Comparison of ENCODE assay signal across 11 cellular contexts in genomic region chr6:33583591-33584155, GRCh38. TPM values are rescaled to one million over a fixed set of nuclear protein-coding genes. Genes with fewer than 3 reads are reported as not detected.
A peak's percentile ranks its signal among the peaks of the same experiment; 100 is the strongest.
DNase-seq lines count a peak whose midpoint lies in the region; ATAC-seq, FAIRE-seq and TF ChIP-seq lines count a peak whose summit lies in the region.
"Had no signal": no experiment of that assay in that cellular context is flagged by ENCODE, and none has a peak within 500 bp of the region (broad histone marks: within the 10 kb centered on the region; RNA-seq: fewer than 3 reads in every experiment).

No MANE protein-coding gene starts in this region.

- intact Hi-C loops in pancreas (cut with DNase I): loop anchor here in 2 of 3 donors (10.0 kb wide), 3 partner anchors 51 to 571 kb away; no protein-coding TSS in a partner anchor

- H3K4me3 ChIP-seq in BJ (ENCODE audit: low read depth, low read length) (no peak overlapping the region), GM06990 (replicated peaks; ENCODE audit: low read depth, low read length) (no peak overlapping the region), pancreas (no peak overlapping the region)

- ATAC-seq in pancreas: no peak
- ATAC-seq: activated T-cell treated with anti-CD3 and anti-CD28 coated beads, Interleukin-2, amount 50 U/mL, for 4 hours had no signal

- TF ChIP-seq CTCF in BJ (IDR thresholded peaks at IDR 0.05; ENCODE audit: insufficient read depth, low read depth, low read length) (peak; percentile 43), GM06990 (IDR thresholded peaks at IDR 0.05; ENCODE audit: insufficient read depth, low read length, poor library complexity, severe bottlenecking) (peak; percentile 24), pancreas (IDR thresholded peaks at IDR 0.05) (no peak)

- no peak overlapping the region for H3K27ac ChIP-seq in pancreas

- H3K4me1 ChIP-seq in pancreas: peaks cover 0 to 9% (median 8%) of the 10 kb centered on the region in 3 donors

- H3K27me3 ChIP-seq in BJ (ENCODE audit: control insufficient read depth, insufficient read depth, low read length): no peaks in the 10 kb centered on the region
- H3K27me3 ChIP-seq in GM06990 (replicated peaks; ENCODE audit: control insufficient read depth, insufficient read depth, low read length): no peaks in the 10 kb centered on the region
- H3K27me3 ChIP-seq in pancreas: no peaks in the 10 kb centered on the region

- WGBS in pancreas, 2 donors: 60 to 72% methylated on average over 8 of the region's 8 CpGs

- POLR2A ChIA-PET in BJ (lab: Charles Lee): no interaction called here

- CTCF ChIA-PET in BJ (lab: Yijun Ruan, JAX): interaction anchor here (0.5 to 17.2 kb wide), 12 partner anchors 11 to 1099 kb away, joined by 3 to 335 read pairs (median 4); partner anchors contain the start of genes ITPR3 and UQCC2

- no peaks in the 10 kb centered on the region for H3K36me3 ChIP-seq in BJ (ENCODE audit: control insufficient read depth, insufficient read depth, low read length)
- no peaks in the 10 kb centered on the region for H3K36me3 ChIP-seq in GM06990 (ENCODE audit: control insufficient read depth, insufficient read depth, low read length)
- no peaks in the 10 kb centered on the region for H3K36me3 ChIP-seq in pancreas

- H3K9me3 ChIP-seq in pancreas: no peaks in the 10 kb centered on the region

- no peak for DNase-seq in BJ (ENCODE audit: low read depth)
- DNase-seq in GM06990 (ENCODE audit: extremely low read depth, insufficient read length): no peak
- DNase-seq in SK-N-DZ (ENCODE audit: low spot score): peak; percentile 55
- peak; percentile 56 for DNase-seq in hepatic stellate cell (ENCODE audit: low spot score)
- DNase-seq in NCI-H2196 treated with DMSO at 0.1 percent for 48 hours (lab: John Stamatoyannopoulos, UW; ENCODE audit: unreplicated experiment): no peak
- DNase-seq in pancreas: no peak
- DNase-seq in putamen (ENCODE audit: low spot score): no peak
- no peak for DNase-seq in UCSD-AML1 (lab: John Stamatoyannopoulos, UW; ENCODE audit: unreplicated experiment)
- DNase-seq: activated T-cell treated with anti-CD3 and anti-CD28 coated beads, Interleukin-2, amount 50 U/mL, for 4 hours; naive B cell; NK-92 treated with Interleukin-12 subunit alpha and Interleukin-12 subunit beta, amount 100 ng/mL, for 24 hours had no signal

- no peak for FAIRE-seq in pancreas (lab: Jason Lieb, UNC)

RNA-seq across cellular contexts. Expression of gene BAK1, which starts 3.6 kb away (rescaled TPM):
- polyA plus RNA-seq in BJ (2011; rRNA removed): 16.6 and 24.5 TPM in 2 replicates
- polyA minus RNA-seq in BJ (2011; rRNA and poly(A)+ RNA removed): 17.8 and 25.4 TPM in 2 replicates
- polyA plus RNA-seq in SK-N-DZ (2014; cell fraction: cytosol; rRNA removed): 28.7 and 29.1 TPM in 2 replicates
- polyA plus RNA-seq in SK-N-DZ (2014; cell fraction: nucleus; rRNA removed): 28.0 and 29.4 TPM in 2 replicates
- 10 to 100 TPM in 1 of 6 donors, 1 to 10 TPM in 5; 5.6 to 11.2 (median 6.9) TPM for total RNA-seq in pancreas
- polyA plus RNA-seq in pancreas: 1 to 10 TPM; 7.2 to 7.7 TPM

RNA-seq across cellular contexts. Expression of gene ITPR3, which starts 37.4 kb away (rescaled TPM):
- polyA plus RNA-seq in BJ (2011; rRNA removed) (8.6 and 16.6 TPM in 2 replicates), pancreas (10 to 100 TPM; 13.7 to 15.3 TPM)
- 14.8 and 16.6 TPM in 2 replicates for polyA minus RNA-seq in BJ (2011; rRNA and poly(A)+ RNA removed)
- polyA plus RNA-seq in SK-N-DZ (2014; cell fraction: cytosol; rRNA removed): not detected in 2 replicates
- 0.06 TPM in 1 of 2 replicates, not detected in the other for polyA plus RNA-seq in SK-N-DZ (2014; cell fraction: nucleus; rRNA removed)
- total RNA-seq in pancreas: 10 to 100 TPM in 5 of 6 donors, 1 to 10 TPM in 1; 9.1 to 20.3 (median 11.4) TPM

Comparison
In these comparisons a context has a peak if more than half of its experiments do, and no peak if none do; other contexts are left out.
1. DNase-seq: peak in SK-N-DZ (single experiment) and hepatic stellate cell (single experiment); none in BJ (single experiment), GM06990 (single experiment), NCI-H2196 treated with DMSO at 0.1 percent for 48 hours (single experiment), pancreas (0 of 6), putamen (single experiment) and UCSD-AML1 (single experiment).
2. CTCF ChIP-seq: peak in BJ (single experiment) and GM06990 (single experiment); none in pancreas (0 of 4).